In the genomic region with DNA sequence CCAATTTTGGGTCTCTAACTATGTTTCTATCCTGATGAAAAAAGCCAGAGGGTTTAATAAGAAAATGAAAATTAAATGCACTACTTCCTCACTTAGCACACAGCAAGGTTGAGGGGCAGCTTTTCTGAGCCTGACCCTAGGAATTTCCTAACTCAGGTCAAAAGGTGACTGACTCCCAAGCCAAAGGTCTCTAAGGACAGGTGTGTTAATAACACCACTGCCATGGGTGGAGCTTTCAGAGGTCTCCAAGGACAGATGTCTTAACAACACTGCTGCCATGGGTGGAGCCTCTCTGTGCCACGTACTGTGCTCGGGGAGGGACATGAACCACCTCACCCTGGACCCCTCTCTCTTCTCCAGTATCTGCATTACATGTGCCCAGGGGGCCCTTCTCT, we compare ENCODE assay signal across 27 cellular contexts.
A peak's percentile ranks its signal among the peaks of the same experiment; 100 is the strongest.
DNase-seq lines count a peak whose midpoint lies in the region; ATAC-seq, FAIRE-seq and TF ChIP-seq lines count a peak whose summit lies in the region.
"Had no signal": no experiment of that assay in that cellular context is flagged by ENCODE, and none has a peak within 500 bp of the region (broad histone marks: within the 10 kb centered on the region; RNA-seq: fewer than 3 reads in every experiment).

No MANE protein-coding gene starts in this region.

- H3K9me3 ChIP-seq in ascending aorta (no peaks in the 10 kb centered on the region), H1 (ENCODE audit: insufficient read depth in 2 of 2, low read depth in 1 of 2, low read length in 1 of 2) (no peaks in the 10 kb centered on the region), right cardiac atrium (ENCODE audit: control insufficient read depth, low read length) (no peaks in the 10 kb centered on the region), skeletal muscle tissue (ENCODE audit: control insufficient read depth in 3 of 3, low read length in 3 of 3) (no peaks in the 10 kb centered on the region), testis (no peaks in the 10 kb centered on the region), SK-N-SH (no peaks in the 10 kb centered on the region)
- H3K9me3 ChIP-seq: A549, Caco-2 had no signal

- H3K9me2 ChIP-seq in SK-N-SH, result no peaks in the 10 kb centered on the region

- DNase-seq in ascending aorta (ENCODE audit: low spot score in 2 of 2) (no peak), H1 (ENCODE audit: low read depth in 1 of 2, low spot score in 2 of 2) (no peak), right cardiac atrium (no peak), testis (no peak), SK-N-SH (no peak), inferior parietal cortex (ENCODE audit: extremely low spot score) (no peak)
- DNase-seq: Caco-2; CD8-positive, alpha-beta T cell; DMS 273 treated with DMSO at 0.1 percent for 48 hours; DMS79; EL; GDM1; GOT3; HCEC 1CT; MM.1S; NCI-H1417; NCI-H1694; NCI-H2029 treated with DMSO at 0.1 percent for 48 hours; NCI-H2227 treated with DMSO at 0.1 percent for 48 hours; NCI-H526 treated with DMSO at 0.1 percent for 48 hours; RPMI8226; SHP77 treated with DMSO at 0.1 percent for 48 hours had no signal

- H3K79me2 ChIP-seq in H1 (ENCODE audit: control insufficient read depth in 1 of 2, insufficient read depth in 2 of 2, low read length in 2 of 2) (no peaks in the 10 kb centered on the region), SK-N-SH (ENCODE audit: insufficient read depth) (no peaks in the 10 kb centered on the region)

- TF ChIP-seq RAD21 in H1 (IDR thresholded peaks at IDR 0.05 in 1 of 2, conservative IDR thresholded peaks at IDR 0.05 in 1 of 2; ENCODE audit: low read depth in 2 of 2, low read length in 2 of 2) (no peak), SK-N-SH (IDR thresholded peaks at IDR 0.05; ENCODE audit: low read length) (no peak)

- H3K18ac ChIP-seq in H1 (ENCODE audit: extremely low read depth, low read length), result no peak overlapping the region

- no peaks in the 10 kb centered on the region for H3K23me2 ChIP-seq in H1 (ENCODE audit: low read depth, low read length)

- no peak overlapping the region for H4K5ac ChIP-seq in H1 (ENCODE audit: insufficient read length, low read depth, low read length)

- no peak overlapping the region for H4K8ac ChIP-seq in H1 (ENCODE audit: extremely low read depth, insufficient read depth, low read length)

- peak; percentile 27 to 37 for ATAC-seq in right cardiac atrium
- ATAC-seq: A549; CD8-positive, alpha-beta T cell; GM12878 had no signal

- H3K4me1 ChIP-seq in ascending aorta, result peaks cover 0 to 25% of the 10 kb centered on the region in 2 donors
- H3K4me1 ChIP-seq in H1 (replicated peaks in 1 of 4; ENCODE audit: control insufficient read depth in 3 of 4, insufficient read depth in 4 of 4, low read length in 3 of 4), result no peaks in the 10 kb centered on the region
- H3K4me1 ChIP-seq in right cardiac atrium (ENCODE audit: control insufficient read depth, insufficient read depth, low read length), result peaks cover 4% of the 10 kb centered on the region
- H3K4me1 ChIP-seq in skeletal muscle tissue (ENCODE audit: control insufficient read depth in 3 of 3, insufficient read depth in 3 of 3, low read length in 3 of 3), result peaks cover 4 to 14% (median 8%) of the 10 kb centered on the region in 3 donors
- peaks cover 10% of the 10 kb centered on the region for H3K4me1 ChIP-seq in testis
- H3K4me1 ChIP-seq in SK-N-SH (ENCODE audit: control insufficient read depth in 1 of 2, insufficient read depth in 2 of 2, low read depth in 1 of 2, low read length in 1 of 2), result no peaks in the 10 kb centered on the region; a peak in 1 of 4 replicates
- H3K4me1 ChIP-seq: A549, Caco-2 had no signal

- TF ChIP-seq CTCF in ascending aorta (IDR thresholded peaks at IDR 0.05) (no peak), H1 (IDR thresholded peaks at IDR 0.05; ENCODE audit: control extremely low read depth in 1 of 3, insufficient read depth in 1 of 3, low read depth in 1 of 3, low read length in 3 of 3) (no peak), testis (IDR thresholded peaks at IDR 0.05) (no peak), SK-N-SH (IDR thresholded peaks at IDR 0.05) (no peak)

- no peaks in the 10 kb centered on the region for H4K20me1 ChIP-seq in H1 (replicated peaks in 1 of 2; ENCODE audit: control insufficient read depth in 1 of 2, insufficient read depth in 2 of 2, low read length in 2 of 2)
- no peaks in the 10 kb centered on the region for H4K20me1 ChIP-seq in SK-N-SH (ENCODE audit: insufficient read depth)

- CTCF ChIA-PET in H1 (lab: Charles Lee; ENCODE audit: partially characterized antibody), result no interaction called here
- CTCF ChIA-PET in SK-N-SH (lab: Yijun Ruan, JAX), result no interaction called here

- H3K27me3 ChIP-seq in ascending aorta (no peaks in the 10 kb centered on the region), H1 (replicated peaks in 1 of 4; ENCODE audit: control insufficient read depth in 3 of 4, extremely low read depth in 1 of 4, insufficient read depth in 3 of 4, low read length in 3 of 4) (no peaks in the 10 kb centered on the region), right cardiac atrium (ENCODE audit: control insufficient read depth, insufficient read depth) (no peaks in the 10 kb centered on the region), skeletal muscle tissue (ENCODE audit: control insufficient read depth in 3 of 3, insufficient read depth in 3 of 3, low read length in 3 of 3) (no peaks in the 10 kb centered on the region), testis (no peaks in the 10 kb centered on the region), SK-N-SH (ENCODE audit: insufficient read depth) (no peaks in the 10 kb centered on the region)

- H3K14ac ChIP-seq in H1 (ENCODE audit: insufficient read length), result no peak overlapping the region

- H2BK20ac ChIP-seq in H1 (ENCODE audit: low read length), result no peak overlapping the region

- TF ChIP-seq POLR2A in H1 (IDR thresholded peaks at IDR 0.05; ENCODE audit: control extremely low read depth in 1 of 2, low read depth in 2 of 2, low read length in 2 of 2) (no peak), testis (IDR thresholded peaks at IDR 0.05) (no peak)

- no peak overlapping the region for H4K91ac ChIP-seq in H1 (replicated peaks; ENCODE audit: insufficient read length, low read length)

- H3K79me1 ChIP-seq in H1 (ENCODE audit: low read depth, low read length), result no peaks in the 10 kb centered on the region

- H3K9ac ChIP-seq in H1 (replicated peaks in 1 of 4; ENCODE audit: extremely low read depth in 1 of 4, low read depth in 3 of 4, low read length in 3 of 4), result no peak overlapping the region
- peak overlapping the region in 1 of 3 donors; percentile 11 for H3K9ac ChIP-seq in skeletal muscle tissue (ENCODE audit: low read depth in 1 of 3, low read length in 3 of 3)
- H3K9ac ChIP-seq in SK-N-SH, result no peak overlapping the region
- H3K9ac ChIP-seq: KMS-11 had no signal

- H3K23ac ChIP-seq in H1 (ENCODE audit: insufficient read length), result no peak overlapping the region

- no peak overlapping the region for H2AK5ac ChIP-seq in H1 (ENCODE audit: low read depth, low read length)

- H3K36me3 ChIP-seq in ascending aorta, result no peaks in the 10 kb centered on the region
- H3K36me3 ChIP-seq in H1 (ENCODE audit: control insufficient read depth in 2 of 4, insufficient read depth in 4 of 4, low read length in 3 of 4), result no peaks in the 10 kb centered on the region
- no peaks in the 10 kb centered on the region for H3K36me3 ChIP-seq in skeletal muscle tissue (ENCODE audit: control insufficient read depth in 3 of 3, insufficient read depth in 3 of 3, low read length in 3 of 3)
- no peaks in the 10 kb centered on the region for H3K36me3 ChIP-seq in testis (ENCODE audit: low read depth, missing control alignments)
- no peaks in the 10 kb centered on the region for H3K36me3 ChIP-seq in SK-N-SH (replicated peaks in 1 of 2; ENCODE audit: control insufficient read depth in 1 of 2, insufficient read depth in 2 of 2, low read length in 1 of 2)

- H2AFZ ChIP-seq in H1 (ENCODE audit: low read length) (no peak overlapping the region), SK-N-SH (ENCODE audit: low read depth) (no peak overlapping the region)

- H2BK15ac ChIP-seq in H1 (ENCODE audit: low read length), result no peak overlapping the region

- H3K4me2 ChIP-seq in H1 (ENCODE audit: insufficient read depth in 1 of 2, low read depth in 2 of 2, low read length in 2 of 2) (no peak overlapping the region), SK-N-SH (no peak overlapping the region)
- H3K4me2 ChIP-seq: A549, KMS-11 had no signal

- H3F3A ChIP-seq in SK-N-SH (replicated peaks; ENCODE audit: insufficient read depth), result no peaks in the 10 kb centered on the region

- TF ChIP-seq EP300 in H1 (IDR thresholded peaks at IDR 0.05; ENCODE audit: borderline replicate concordance in 1 of 2, low read depth in 2 of 2, low read length in 2 of 2), result no peak
- no peak for TF ChIP-seq EP300 in SK-N-SH (IDR thresholded peaks at IDR 0.05; ENCODE audit: borderline replicate concordance in 1 of 2, low read depth in 1 of 2, low read length in 1 of 2)

- POLR2A ChIA-PET in H1 (lab: Charles Lee; ENCODE audit: partially characterized antibody) (no interaction called here), SK-N-SH (lab: Yijun Ruan, JAX) (no interaction called here)

- FAIRE-seq in H1 (lab: Jason Lieb, UNC), result no peak
- FAIRE-seq: A549, GM12878 had no signal

- H2BK12ac ChIP-seq in H1 (ENCODE audit: low read depth, low read length), result 0 out of 2 replicates have a peak overlapping the region, but pooled peaks have one; percentile 17

- no peak overlapping the region for H3K56ac ChIP-seq in H1 (replicated peaks; ENCODE audit: insufficient read length, low read depth, low read length)

- no peak overlapping the region for H3K4ac ChIP-seq in H1 (replicated peaks; ENCODE audit: insufficient read length, low read depth, low read length)

- 84% methylated on average over 2 of the region's 2 CpGs; no CpG with 5 or more reads in 1 of the 2 experiments for WGBS in H1 (ENCODE audit: extremely low coverage in 1 of 2, insufficient coverage in 1 of 2, insufficient read length in 1 of 2, insufficient replicate concordance in 2 of 2, low coverage in 1 of 2, low lambda C conversion rate in 2 of 2, missing lambda C conversion rate in 1 of 2), 2 experiments
- WGBS in right cardiac atrium, result 80% methylated on average over 2 of the region's 2 CpGs
- WGBS in testis, 2 donors, result 88% methylated on average over 2 of the region's 2 CpGs; no CpG with 5 or more reads in 1 of the 2 donors
- 18% methylated on average over 2 of the region's 2 CpGs for WGBS in SK-N-SH (ENCODE audit: low lambda C conversion rate)

- H3K27ac ChIP-seq in ascending aorta, result peak overlapping the region; percentile 64 to 75
- no peak overlapping the region for H3K27ac ChIP-seq in H1 (ENCODE audit: low read depth, low read length)
- H3K27ac ChIP-seq in right cardiac atrium (ENCODE audit: low read length), result peak overlapping the region; percentile 14
- peak overlapping the region; percentile 14 for H3K27ac ChIP-seq in skeletal muscle tissue (ENCODE audit: low read depth, low read length)
- no peak overlapping the region for H3K27ac ChIP-seq in testis
- H3K27ac ChIP-seq in SK-N-SH (ENCODE audit: low read depth in 2 of 2, low read length in 1 of 2), result no peak overlapping the region
- H3K27ac ChIP-seq: A549, C4-2B, KMS-11 had no signal

- no peak overlapping the region for H2BK5ac ChIP-seq in H1 (ENCODE audit: low read depth, low read length)

- no peak overlapping the region for H2BK120ac ChIP-seq in H1 (replicated peaks; ENCODE audit: low read depth, low read length)

- H3K4me3 ChIP-seq in ascending aorta (no peak overlapping the region), H1 (ENCODE audit: extremely low read depth in 1 of 4, insufficient read depth in 2 of 4, low read depth in 3 of 4, low read length in 4 of 4) (no peak overlapping the region), right cardiac atrium (ENCODE audit: low read length) (no peak overlapping the region), skeletal muscle tissue (ENCODE audit: low read length in 3 of 3) (no peak overlapping the region), testis (no peak overlapping the region), SK-N-SH (ENCODE audit: low read depth in 2 of 2, low read length in 1 of 2) (no peak overlapping the region)
- H3K4me3 ChIP-seq: A549, GM12878 had no signal

- intact Hi-C loops in ascending aorta (cut with DNase I) (no loop called here), right cardiac atrium (cut with DNase I) (loop anchor here in 1 of 4 donors (10.0 kb wide), 1 partner anchor 194 kb away; no protein-coding TSS in a partner anchor), testis (cut with DNase I; ENCODE audit: low total_unique reads) (no loop called here)

Comparison
In these comparisons a context has a peak if more than half of its experiments do, and no peak if none do; other contexts are left out.
1. H3K27ac ChIP-seq: peak in ascending aorta (2 of 2), right cardiac atrium (single experiment) and skeletal muscle tissue (single experiment); none in H1 (single experiment), testis (0 of 2) and SK-N-SH (0 of 2).